Comparison of ENCODE assay signal across 7 cellular contexts in genomic region chr1:16041200-16041599, GRCh38. TPM values are rescaled to one million over a fixed set of nuclear protein-coding genes. Genes with fewer than 3 reads are reported as not detected.
"Had no signal": no experiment of that assay in that cellular context is flagged by ENCODE, and none has a peak within 500 bp of the region (broad histone marks: within the 10 kb centered on the region; RNA-seq: fewer than 3 reads in every experiment).

No MANE protein-coding gene starts in this region.

- ATAC-seq: K562 had no signal

- H3K4me3 Mint-ChIP-seq: GM23338, H9 had no signal

- H3K4me3 ChIP-seq: GM23338, K562 had no signal

- H3K9me3 Mint-ChIP-seq: GM23338, H9 had no signal

- H2AFZ ChIP-seq: GM23338 had no signal

- DNase-seq: H9, HCEC 1CT, IMR-90 had no signal

- H3K27ac Mint-ChIP-seq: GM23338 had no signal

- H3K4me2 ChIP-seq: GM23338 had no signal

RNA-seq across cellular contexts. Expression of gene CLCNKB, which starts 2.4 kb away (rescaled TPM):
- total RNA-seq: HT-29, IMR-90 had no signal

RNA-seq across cellular contexts. Expression of gene CLCNKA, which starts 19.4 kb away (rescaled TPM):
- total RNA-seq: HT-29, IMR-90 had no signal

RNA-seq across cellular contexts. Expression of gene HSPB7, which starts 23.4 kb away (rescaled TPM):
- total RNA-seq: GM23338, H1, H9, HT-29 had no signal
- polyA plus RNA-seq: H1 had no signal

RNA-seq across cellular contexts. Expression of gene SRARP, which starts 37.2 kb away (rescaled TPM):
- total RNA-seq: GM23338, H1, H9, HT-29, IMR-90, K562 had no signal
- polyA plus RNA-seq: GM23338, H1, IMR-90, K562 had no signal
